35 cellular contexts compared by ENCODE assay signal in the genomic region with DNA sequence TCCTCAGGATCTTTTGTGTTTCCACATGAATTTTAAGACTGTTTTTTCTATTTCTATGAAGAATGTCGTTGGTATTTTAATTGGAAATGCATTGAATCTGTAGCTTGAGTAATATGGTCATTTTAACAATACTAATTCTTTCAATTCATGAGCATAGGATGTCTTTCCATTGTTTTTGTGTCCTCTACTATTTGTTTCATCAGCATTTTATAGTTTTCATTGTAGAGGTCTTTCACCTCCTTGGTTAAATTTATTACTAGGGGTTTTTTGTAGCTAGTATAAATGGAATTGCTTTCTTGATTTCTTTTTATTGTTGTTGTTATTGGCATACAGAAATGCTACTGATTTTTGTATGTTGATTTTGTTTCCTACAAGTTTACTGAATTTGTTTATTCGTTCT.
"Had no signal": no experiment of that assay in that cellular context is flagged by ENCODE, and none has a peak within 500 bp of the region (broad histone marks: within the 10 kb centered on the region; RNA-seq: fewer than 3 reads in every experiment).

No MANE protein-coding gene starts in this region.

- H3K4me3 ChIP-seq: MG63 had no signal

- H3K36me3 ChIP-seq: MG63 had no signal

- H3K27me3 ChIP-seq: MG63 had no signal

- DNase-seq: Karpas-422, Kasumi-1, MG63, MM.1S, MV-4-11, NCI-H1048, NCI-H1092, NCI-H1092 treated with DMSO at 0.1 percent for 48 hours, NCI-H1105, NCI-H1105 treated with DMSO at 0.1 percent for 48 hours, NCI-H1417, NCI-H1417 treated with DMSO at 0.1 percent for 48 hours, NCI-H1436, NCI-H1436 treated with DMSO at 0.1 percent for 48 hours, NCI-H146, NCI-H1694, NCI-H1694 treated with DMSO at 0.1 percent for 48 hours, NCI-H187, NCI-H187 treated with DMSO at 0.1 percent for 48 hours, NCI-H1930, NCI-H2029, NCI-H2029 treated with DMSO at 0.1 percent for 48 hours, NCI-H2081, NCI-H2107, NCI-H2171, NCI-H2171 treated with DMSO at 0.1 percent for 48 hours, NCI-H2227 treated with DMSO at 0.1 percent for 48 hours, NCI-H226, NCI-H345, NCI-H446, NCI-H446 treated with DMSO at 0.1 percent for 48 hours, NCI-H510A, NCI-H510A treated with DMSO at 0.1 percent for 48 hours, NCI-H524, NCI-H524 treated with DMSO at 0.1 percent for 48 hours had no signal
